In genomic region chr15:61237400-61237799, GRCh38 we compare ENCODE assay signal across 27 cellular contexts.
"Had no signal": no experiment of that assay in that cellular context is flagged by ENCODE, and none has a peak within 500 bp of the region (broad histone marks: within the 10 kb centered on the region; RNA-seq: fewer than 3 reads in every experiment).

No MANE protein-coding gene starts in this region.

- H3K27ac ChIP-seq: stomach, suprapubic skin, testis, thoracic aorta, thyroid gland, tibial artery, tibial nerve, transverse colon, upper lobe of left lung, upper lobe of right lung, uterus, vagina had no signal

- H3K36me3 ChIP-seq: stomach, suprapubic skin, thoracic aorta, thyroid gland, tibial artery, tibial nerve, transverse colon, upper lobe of left lung, upper lobe of right lung, uterus, vagina had no signal

- DNase-seq: stimulated activated CD4-positive, alpha-beta T cell treated with anti-CD3 and anti-CD28 coated beads, Interleukin-2, amount 100 ng/mL, for 48 hours; stimulated activated CD4-positive, alpha-beta T cell treated with anti-CD3 and anti-CD28 coated beads, Interleukin-4, amount 100 ng/mL, for 1 hour; stimulated activated CD4-positive, alpha-beta T cell treated with anti-CD3 and anti-CD28 coated beads, Interleukin-4, amount 100 ng/mL, for 24 hours; stimulated activated CD4-positive, alpha-beta T cell treated with anti-CD3 and anti-CD28 coated beads, Interleukin-4, amount 100 ng/mL, for 4 hours; stimulated activated CD8-positive, alpha-beta memory T cell treated with anti-CD3 and anti-CD28 coated beads, Interleukin-4, amount 100 ng/mL, for 48 hours; stimulated activated naive B cell treated with anti-CD40 and anti-IgM and Interleukin-4, amounts not matched to agents 10 μg/mL and 1 μg/mL and 100 μg/mL, for 72 hours; stimulated activated naive CD4-positive, alpha-beta T cell; stimulated activated naive CD4-positive, alpha-beta T cell treated with Interleukin-2 at 50 U/mL for 16 hours; stimulated activated naive CD8-positive, alpha-beta T cell treated with anti-CD3 and anti-CD28 coated beads, Interleukin-15, amount 100 ng/mL, for 72 hours; stimulated activated naive CD8-positive, alpha-beta T cell treated with anti-CD3 and anti-CD28 coated beads, Interleukin-15, Interleukin-2, amounts not matched to agents 100 U/mL and 50 U/mL, for 24 hours; stomach; substantia nigra; testis; thyroid gland; tibial artery; transverse colon; trophoblast cell; upper lobe of left lung; upper lobe of right lung; uterus had no signal

- H3K4me1 ChIP-seq: stomach, suprapubic skin, testis, thyroid gland, tibial artery, tibial nerve, transverse colon, upper lobe of left lung, upper lobe of right lung, uterus, vagina had no signal

- FAIRE-seq: urothelium cell line had no signal

- H3K4me3 ChIP-seq: stomach, suprapubic skin, testis, thoracic aorta, thyroid gland, tibial artery, tibial nerve, transverse colon, upper lobe of left lung, upper lobe of right lung, uterus, vagina had no signal

- H3K9me3 ChIP-seq: stomach, suprapubic skin, testis, thoracic aorta, thyroid gland, tibial artery, tibial nerve, transverse colon, upper lobe of left lung, upper lobe of right lung, uterus, vagina had no signal

- H3K27me3 ChIP-seq: stomach, testis, thyroid gland, tibial artery, transverse colon, upper lobe of left lung, upper lobe of right lung, uterus, vagina had no signal

- ATAC-seq: stimulated activated effector memory CD8-positive, alpha-beta T cell treated with anti-CD3 and anti-CD28 coated beads, Interleukin-12 subunit alpha, Interleukin-12 subunit beta, amount 100 ng/mL, for 72 hours; stimulated activated memory B cell treated with anti-CD40 and anti-IgM and Interleukin-4, amounts not matched to agents 10 μg/mL and 1 μg/mL and 100 μg/mL, for 72 hours; stimulated activated naive B cell treated with anti-CD40 and anti-IgM and Interleukin-4, amounts not matched to agents 10 μg/mL and 1 μg/mL and 100 μg/mL, for 72 hours; stimulated activated naive CD8-positive, alpha-beta T cell treated with anti-CD3 and anti-CD28 coated beads, Interleukin-15, amount 100 ng/mL, for 72 hours; stimulated activated naive CD8-positive, alpha-beta T cell treated with anti-CD3 and anti-CD28 coated beads, Interleukin-15, Interleukin-2, amounts not matched to agents 100 U/mL and 50 U/mL, for 24 hours; upper lobe of right lung had no signal
